In the genomic region with DNA sequence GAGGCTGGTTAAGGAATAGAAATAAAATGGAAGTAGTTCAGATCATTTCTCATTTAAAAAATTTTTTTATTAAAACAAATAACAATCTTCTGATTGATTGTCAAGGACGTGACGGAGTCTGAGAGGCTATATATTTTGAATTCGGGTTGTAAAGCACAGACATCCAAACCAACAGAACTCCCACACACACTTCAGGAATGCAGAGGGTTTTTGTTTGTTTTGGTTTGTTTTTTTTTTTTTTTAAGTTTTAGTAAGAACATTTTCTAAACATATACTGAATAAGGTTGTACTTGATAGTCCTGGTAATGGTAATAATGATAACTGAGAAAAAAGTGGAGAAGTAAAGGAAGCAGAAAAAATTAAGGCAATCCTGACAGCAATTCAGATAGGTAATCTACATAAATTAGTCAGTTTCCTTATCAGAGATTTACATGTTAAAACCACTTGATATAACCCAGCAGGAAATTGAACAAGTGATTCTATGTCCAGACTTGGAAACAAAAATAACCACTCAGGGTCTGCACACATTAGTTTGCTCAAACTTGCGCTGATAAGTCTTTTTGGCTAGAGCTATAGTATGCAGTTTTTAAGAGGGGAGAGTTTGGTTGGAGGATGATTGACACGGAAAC, we compare ENCODE assay signal across 26 cellular contexts. TPM values are rescaled to one million over a fixed set of nuclear protein-coding genes. Genes with fewer than 3 reads are reported as not detected.
DNase-seq lines count a peak whose midpoint lies in the region; ATAC-seq and TF ChIP-seq lines count a peak whose summit lies in the region.
"Had no signal": no experiment of that assay in that cellular context is flagged by ENCODE, and none has a peak within 500 bp of the region (broad histone marks: within the 10 kb centered on the region; RNA-seq: fewer than 3 reads in every experiment).

No MANE protein-coding gene starts in this region.

- H3K4me3 Mint-ChIP-seq in MCF 10A (ENCODE audit: unreplicated experiment) (no peak overlapping the region), progenitor cell of endocrine pancreas (ENCODE audit: low read depth) (no peak overlapping the region)
- H3K4me3 Mint-ChIP-seq: activated CD4-positive, alpha-beta T cell treated with anti-CD3 and anti-CD28 coated beads for 36 hours; activated naive CD8-positive, alpha-beta T cell; activated T-helper 17 cell treated with anti-CD3 and anti-CD28 coated beads, Interleukin-2, amount 50 U/mL, for 72 hours; T-cell had no signal

- no peak for TF ChIP-seq POLR2A in breast epithelium (IDR thresholded peaks at IDR 0.05)

- intact Hi-C loops in MCF 10A (cut with micrococcal nuclease) (loop anchor here (5.0 kb wide), 1 partner anchor 187 kb away; no protein-coding TSS in a partner anchor), breast epithelium (cut with DNase I; ENCODE audit: low total_unique reads) (no loop called here), ascending aorta (cut with DNase I) (loop anchor here (2.0 kb wide), 1 partner anchor 26 kb away; no protein-coding TSS in a partner anchor)

- H3K9me3 ChIP-seq in breast epithelium (no peaks in the 10 kb centered on the region), ascending aorta (peaks cover 9% of the 10 kb centered on the region in 2 donors)
- H3K9me3 ChIP-seq: BE2C, HAP-1, uterus had no signal

- H3K4me1 Mint-ChIP-seq in MCF 10A (ENCODE audit: insufficient read depth, unreplicated experiment) (peaks cover 32% of the 10 kb centered on the region), progenitor cell of endocrine pancreas (ENCODE audit: low read depth) (peaks cover 69% of the 10 kb centered on the region)
- H3K4me1 Mint-ChIP-seq: activated CD4-positive, alpha-beta T cell treated with anti-CD3 and anti-CD28 coated beads for 36 hours; activated T-helper 17 cell treated with anti-CD3 and anti-CD28 coated beads, Interleukin-2, amount 50 U/mL, for 72 hours had no signal

- ATAC-seq in HG02642 (IDR thresholded peaks at IDR 0.05; ENCODE audit: poor library complexity, unreplicated experiment), result no peak
- ATAC-seq: activated CD4-positive, alpha-beta T cell treated with anti-CD3 and anti-CD28 coated beads for 36 hours; activated T-helper 17 cell treated with anti-CD3 and anti-CD28 coated beads, Interleukin-2, amount 50 U/mL, for 72 hours; esophagus mucosa; T-cell had no signal

- H3K4me3 ChIP-seq in breast epithelium (no peak overlapping the region), ascending aorta (no peak overlapping the region), fibroblast of villous mesenchyme (ENCODE audit: low read depth, low read length) (no peak overlapping the region), H7 (ENCODE audit: insufficient read depth, low read depth, low read length) (no peak overlapping the region)
- H3K4me3 ChIP-seq: HAP-1, uterus had no signal

- TF ChIP-seq CTCF in MCF 10A (IDR thresholded peaks at IDR 0.05; ENCODE audit: unreplicated experiment) (no peak), breast epithelium (IDR thresholded peaks at IDR 0.05) (no peak), ascending aorta (IDR thresholded peaks at IDR 0.05) (no peak), fibroblast of villous mesenchyme (IDR thresholded peaks at IDR 0.05; ENCODE audit: insufficient read depth, low read depth, low read length) (no peak), progenitor cell of endocrine pancreas (IDR thresholded peaks at IDR 0.05; ENCODE audit: unreplicated experiment) (no peak)

- no peak overlapping the region for H3K27ac ChIP-seq in breast epithelium
- peak overlapping the region; percentile 78 to 80 for H3K27ac ChIP-seq in ascending aorta

- H3K4me1 ChIP-seq in breast epithelium, result peaks cover 0 to 6% of the 10 kb centered on the region in 2 donors
- H3K4me1 ChIP-seq in ascending aorta, result peaks cover 23 to 34% of the 10 kb centered on the region in 2 donors
- H3K4me1 ChIP-seq: HAP-1 had no signal

- no peaks in the 10 kb centered on the region for H3K36me3 ChIP-seq in breast epithelium
- no peaks in the 10 kb centered on the region for H3K36me3 ChIP-seq in ascending aorta
- no peaks in the 10 kb centered on the region for H3K36me3 ChIP-seq in H7 (replicated peaks; ENCODE audit: control insufficient read depth, insufficient read depth, low read length)
- H3K36me3 ChIP-seq: BE2C, HAP-1, uterus had no signal

- no TSS peak for BruUV-seq in MCF 10A (replicated peaks; lab: Mats Ljungman, UMichigan)

- H3K9me3 Mint-ChIP-seq in MCF 10A (ENCODE audit: unreplicated experiment) (peaks cover 6% of the 10 kb centered on the region), progenitor cell of endocrine pancreas (ENCODE audit: low read depth) (peaks cover 7% of the 10 kb centered on the region)

- no peaks in the 10 kb centered on the region for H3K27me3 ChIP-seq in breast epithelium
- H3K27me3 ChIP-seq in ascending aorta, result no peaks in the 10 kb centered on the region
- no peaks in the 10 kb centered on the region for H3K27me3 ChIP-seq in H7 (ENCODE audit: control insufficient read depth, insufficient read depth, low read length)
- H3K27me3 ChIP-seq: BE2C, uterus had no signal

- H3K27me3 Mint-ChIP-seq in MCF 10A (ENCODE audit: insufficient read depth, unreplicated experiment), result no peaks in the 10 kb centered on the region
- H3K27me3 Mint-ChIP-seq in progenitor cell of endocrine pancreas, result no peaks in the 10 kb centered on the region
- H3K27me3 Mint-ChIP-seq: activated CD4-positive, alpha-beta T cell treated with anti-CD3 and anti-CD28 coated beads for 36 hours had no signal

- CTCF ChIA-PET in MCF 10A (lab: Yijun Ruan, JAX), result no interaction called here

- H3K27ac Mint-ChIP-seq in MCF 10A (ENCODE audit: low read depth, unreplicated experiment), result peak overlapping the region; percentile 98
- H3K27ac Mint-ChIP-seq in progenitor cell of endocrine pancreas, result peak overlapping the region; percentile 93
- H3K27ac Mint-ChIP-seq: activated CD4-positive, alpha-beta T cell treated with anti-CD3 and anti-CD28 coated beads for 36 hours; activated naive CD8-positive, alpha-beta T cell; activated T-helper 17 cell treated with anti-CD3 and anti-CD28 coated beads, Interleukin-2, amount 50 U/mL, for 72 hours; T-cell had no signal

- DNase-seq in MCF 10A (ENCODE audit: unreplicated experiment) (no peak), breast epithelium (ENCODE audit: low spot score in 2 of 2) (no peak), ascending aorta (ENCODE audit: low spot score in 2 of 2) (no peak), fibroblast of villous mesenchyme (ENCODE audit: low read depth) (peak; percentile 60), progenitor cell of endocrine pancreas (ENCODE audit: low spot score, unreplicated experiment) (no peak), H7 (no peak), epidermal melanocyte (ENCODE audit: insufficient read length, low spot score) (no peak)
- DNase-seq: activated CD4-positive, alpha-beta T cell treated with anti-CD3 and anti-CD28 coated beads for 36 hours; BE2C; COR-L47; NCI-H1417 treated with DMSO at 0.1 percent for 48 hours; NCI-H526; nucleus accumbens; retina; SHP77 treated with DMSO at 0.1 percent for 48 hours; substantia nigra; T-cell; uterus had no signal

- POLR2A ChIA-PET in MCF 10A (lab: Yijun Ruan, JAX), result interaction anchor here (0.8 kb wide), 1 partner anchor 122 kb away, joined by 3 read pairs; no protein-coding TSS in a partner anchor

- H3K36me3 Mint-ChIP-seq in MCF 10A (ENCODE audit: insufficient read depth, unreplicated experiment), result no peaks in the 10 kb centered on the region
- H3K36me3 Mint-ChIP-seq in progenitor cell of endocrine pancreas (ENCODE audit: insufficient read depth), result no peaks in the 10 kb centered on the region
- H3K36me3 Mint-ChIP-seq: activated naive CD8-positive, alpha-beta T cell; T-cell had no signal

RNA-seq across cellular contexts. Expression of gene CTAGE1, which starts 51.5 kb away (rescaled TPM):
- not detected in 2 replicates for total RNA-seq in MCF 10A (2022)
- total RNA-seq in breast epithelium, result not detected
- not detected for total RNA-seq in ascending aorta
- 0.43 TPM in 1 of 2 replicates, not detected in the other for total RNA-seq in fibroblast of villous mesenchyme
- not detected in 2 replicates for total RNA-seq in progenitor cell of endocrine pancreas
- total RNA-seq in H7 (2014; rRNA removed; shearing (Covaris generic)), result 0.04 TPM in 1 of 2 replicates, not detected in the other
- total RNA-seq: activated CD4-positive, alpha-beta T cell treated with anti-CD3 and anti-CD28 coated beads for 36 hours; activated T-helper 17 cell treated with anti-CD3 and anti-CD28 coated beads, Interleukin-2, amount 50 U/mL, for 72 hours; Daoy; esophagus mucosa; glomerular endothelial cell; liver; T-cell; uterus had no signal

Comparison
In these comparisons a context has a peak if more than half of its experiments do, and no peak if none do; other contexts are left out.
1. H3K27ac ChIP-seq: peak in ascending aorta (2 of 2); none in breast epithelium (0 of 2).